ENCODE assay signal across 8 cellular contexts in genomic region chr9:112086627-112087026, GRCh38.
DNase-seq lines count a peak whose midpoint lies in the region; ATAC-seq and TF ChIP-seq lines count a peak whose summit lies in the region.

No MANE protein-coding gene starts in this region.

- H2AFZ ChIP-seq in Loucy (ENCODE audit: low read length), result no peak overlapping the region

- TF ChIP-seq CTCF in DOHH2 (IDR thresholded peaks at IDR 0.05; ENCODE audit: low read depth, low read length, poor library complexity, severe bottlenecking) (peak; percentile 58), Loucy (conservative IDR thresholded peaks at IDR 0.05; ENCODE audit: low read length) (peak; percentile 64), astrocyte of the cerebellum (IDR thresholded peaks at IDR 0.05; ENCODE audit: low read depth, low read length, missing control alignments) (peak; percentile 29)

- H3K36me3 ChIP-seq in DOHH2 (ENCODE audit: control insufficient read depth, low read length), result no peaks in the 10 kb centered on the region
- H3K36me3 ChIP-seq in Loucy (ENCODE audit: insufficient read depth, low read length), result no peaks in the 10 kb centered on the region; the same call in 1 of the 2 replicates

- DNase-seq in astrocyte of the cerebellum (ENCODE audit: low read depth) (peak; percentile 18), medulla oblongata (ENCODE audit: extremely low spot score) (peak; percentile 50), OCI-M2 (lab: John Stamatoyannopoulos, UW; ENCODE audit: unreplicated experiment) (no peak), COR-L47 (lab: John Stamatoyannopoulos, UW) (no peak)
- DNase-seq in activated CD4-positive, alpha-beta T cell treated with anti-CD3 and anti-CD28 coated beads, Interleukin-2, amount 50 U/mL, for 1 hour, result no peak

- H4K20me1 ChIP-seq in DOHH2 (ENCODE audit: control insufficient read depth, insufficient read depth, low read depth, low read length), result no peaks in the 10 kb centered on the region
- no peaks in the 10 kb centered on the region for H4K20me1 ChIP-seq in Loucy (ENCODE audit: insufficient read depth, low read length, poor library complexity, severe bottlenecking)

- H3K4me1 ChIP-seq in DOHH2 (ENCODE audit: control insufficient read depth, low read length) (no peaks in the 10 kb centered on the region), Loucy (ENCODE audit: insufficient read depth, low read length, poor library complexity, severe bottlenecking) (no peaks in the 10 kb centered on the region)

- H3K79me2 ChIP-seq in DOHH2 (ENCODE audit: control insufficient read depth, low read length) (no peaks in the 10 kb centered on the region), Loucy (ENCODE audit: insufficient read depth, low read length) (no peaks in the 10 kb centered on the region)

- H3K4me2 ChIP-seq in DOHH2 (ENCODE audit: low read length), result no peak overlapping the region
- no peak overlapping the region for H3K4me2 ChIP-seq in Loucy (ENCODE audit: low read depth, low read length, poor library complexity, severe bottlenecking)

- H3K27me3 ChIP-seq in DOHH2 (ENCODE audit: control insufficient read depth, low read length), result no peaks in the 10 kb centered on the region
- no peaks in the 10 kb centered on the region for H3K27me3 ChIP-seq in Loucy (ENCODE audit: insufficient read depth, low read length, poor library complexity, severe bottlenecking)

- H3F3A ChIP-seq in DOHH2 (ENCODE audit: control insufficient read depth, insufficient read depth), result no peaks in the 10 kb centered on the region
- H3F3A ChIP-seq in Loucy (ENCODE audit: low read depth), result no peaks in the 10 kb centered on the region

- no peak for ATAC-seq in HG02678 (IDR thresholded peaks at IDR 0.05; ENCODE audit: unreplicated experiment)

- H3K27ac ChIP-seq in DOHH2 (ENCODE audit: low read depth, low read length), result no peak overlapping the region

- in situ Hi-C loops in astrocyte of the cerebellum (cut with HindIII; ENCODE audit: low sequenced_read_pairs), result no loop called here

- H3K4me3 ChIP-seq in DOHH2 (ENCODE audit: low read length) (no peak overlapping the region), Loucy (ENCODE audit: low read length, poor library complexity, severe bottlenecking) (no peak overlapping the region), astrocyte of the cerebellum (ENCODE audit: low read depth, low read length) (no peak overlapping the region)

- H3K9me3 ChIP-seq in DOHH2 (ENCODE audit: control insufficient read depth, insufficient read depth, low read length), result no peaks in the 10 kb centered on the region
- H3K9me3 ChIP-seq in Loucy (ENCODE audit: insufficient read depth, low read depth, low read length), result no peaks in the 10 kb centered on the region

- H3K9ac ChIP-seq in Loucy (ENCODE audit: low read depth, low read length, poor library complexity, severe bottlenecking), result no peak overlapping the region

- H3K9me2 ChIP-seq in DOHH2 (replicated peaks; ENCODE audit: control insufficient read depth, low read length), result no peaks in the 10 kb centered on the region
- H3K9me2 ChIP-seq in Loucy (replicated peaks; ENCODE audit: low read depth, low read length), result no peaks in the 10 kb centered on the region

Comparison
In these comparisons a context has a peak if more than half of its experiments do, and no peak if none do; other contexts are left out.
1. DNase-seq: peak in astrocyte of the cerebellum (single experiment) and medulla oblongata (single experiment); none in OCI-M2 (single experiment), activated CD4-positive, alpha-beta T cell treated with anti-CD3 and anti-CD28 coated beads, Interleukin-2, amount 50 U/mL, for 1 hour (single experiment) and COR-L47 (single experiment).
2. Peak in every context shown above with its lines, with median percentiles within 50 percentile points of each other: CTCF ChIP-seq.